ENCODE assay signal across 22 cellular contexts in the genomic region with DNA sequence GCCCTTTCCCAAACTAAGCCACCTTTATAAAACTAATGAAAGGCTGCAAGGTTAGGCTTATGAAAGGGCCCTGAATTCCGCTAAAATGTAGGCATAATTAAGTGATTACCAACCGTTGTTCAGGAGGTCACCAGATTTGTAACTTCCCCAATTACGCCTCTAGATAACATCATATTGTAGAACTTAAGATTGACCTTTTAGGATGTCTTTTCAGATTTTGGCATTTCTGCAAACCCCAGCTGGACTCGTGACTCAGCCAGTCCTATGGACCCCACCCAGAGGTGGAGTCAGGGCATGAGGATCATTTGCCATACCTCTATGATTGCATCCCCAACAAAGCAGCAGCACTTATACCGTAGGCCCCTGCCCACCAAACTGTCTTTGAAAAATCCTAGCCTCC. TPM values are rescaled to one million over a fixed set of nuclear protein-coding genes. Genes with fewer than 3 reads are reported as not detected.
DNase-seq lines count a peak whose midpoint lies in the region; ATAC-seq, FAIRE-seq and TF ChIP-seq lines count a peak whose summit lies in the region.
"Had no signal": no experiment of that assay in that cellular context is flagged by ENCODE, and none has a peak within 500 bp of the region (broad histone marks: within the 10 kb centered on the region; RNA-seq: fewer than 3 reads in every experiment).

No MANE protein-coding gene starts in this region.

- H2AFZ ChIP-seq in HepG2 (ENCODE audit: low read length), result no peak overlapping the region

- H3K9me3 Mint-ChIP-seq in activated naive CD4-positive, alpha-beta T cell treated with anti-CD3 and anti-CD28 coated beads for 36 hours, result no peaks in the 10 kb centered on the region
- H3K9me3 Mint-ChIP-seq: CD8-positive, alpha-beta memory T cell had no signal

- no peaks in the 10 kb centered on the region for H3K27me3 Mint-ChIP-seq in activated naive CD4-positive, alpha-beta T cell treated with anti-CD3 and anti-CD28 coated beads for 36 hours (ENCODE audit: low read depth)

- H3K4me2 ChIP-seq in HepG2 (ENCODE audit: low read depth, low read length), result no peak overlapping the region
- H3K4me2 ChIP-seq: BLaER1 had no signal

- H3K9me3 ChIP-seq in HepG2 (ENCODE audit: low read length), result no peaks in the 10 kb centered on the region
- H3K9me3 ChIP-seq: BLaER1 had no signal

- intact Hi-C loops in HepG2 (cut with micrococcal nuclease; ENCODE audit: unreplicated experiment), result no loop called here
- intact Hi-C loops in activated naive CD4-positive, alpha-beta T cell treated with anti-CD3 and anti-CD28 coated beads for 36 hours (cut with micrococcal nuclease), result no loop called here

- H3K4me3 Mint-ChIP-seq in activated naive CD4-positive, alpha-beta T cell treated with anti-CD3 and anti-CD28 coated beads for 36 hours, result no peak overlapping the region
- H3K4me3 Mint-ChIP-seq: CD8-positive, alpha-beta memory T cell had no signal

- peaks cover 12% of the 10 kb centered on the region for H3K79me2 ChIP-seq in HepG2 (ENCODE audit: insufficient read depth, low read length)

- TF ChIP-seq EP300 in HepG2 (IDR thresholded peaks at IDR 0.05; ENCODE audit: low read depth in 2 of 2, low read length in 2 of 2) (no peak), HepG2 (CRISPR knock-in tag; IDR thresholded peaks at IDR 0.05; ENCODE audit: borderline replicate concordance) (no peak)

- peaks cover 15% of the 10 kb centered on the region for H3K4me1 ChIP-seq in HepG2 (ENCODE audit: insufficient read depth, low read length)

- H3K27ac Mint-ChIP-seq in activated naive CD4-positive, alpha-beta T cell treated with anti-CD3 and anti-CD28 coated beads for 36 hours, result no peak overlapping the region
- H3K27ac Mint-ChIP-seq: CD8-positive, alpha-beta memory T cell had no signal

- in situ Hi-C loops in HepG2 (cut with HindIII; ENCODE audit: extremely low pct_ligation_motif_present, low pct_unique_long_range_greater_than_20kb), result no loop called here

- no TSS peak for BruUV-seq in HepG2 (replicated peaks; lab: Mats Ljungman, UMichigan)

- no peak for ATAC-seq in HepG2
- ATAC-seq: Panc1, Right ventricle myocardium inferior had no signal

- POLR2A ChIA-PET in RWPE1 (lab: Yijun Ruan, JAX; ENCODE audit: low non-redundant PET) (no interaction called here), HepG2 (lab: Yijun Ruan, JAX) (no interaction called here)

- WGBS in HepG2 (ENCODE audit: low lambda C conversion rate), result 40% methylated on average over 5 of the region's 5 CpGs

- CTCF ChIA-PET in RWPE1 (lab: Yijun Ruan, JAX), result interaction anchor here (1.5 kb wide), 1 partner anchor 13 kb away, joined by 3 read pairs; no protein-coding TSS in a partner anchor
- CTCF ChIA-PET in HepG2 (lab: Yijun Ruan, JAX; ENCODE audit: low intra/inter-chr PET ratio, low total read pairs), result no interaction called here
- CTCF ChIA-PET in activated naive CD4-positive, alpha-beta T cell treated with anti-CD3 and anti-CD28 coated beads for 36 hours (lab: Charles Lee), result interaction anchor here (1.3 kb wide), 1 partner anchor 119 kb away, joined by 3 read pairs; no protein-coding TSS in a partner anchor

- H3K27me3 ChIP-seq in HepG2 (ENCODE audit: control insufficient read depth in 1 of 2, insufficient read depth in 2 of 2, low read length in 2 of 2), result no peaks in the 10 kb centered on the region; a peak in 1 of 5 replicates
- H3K27me3 ChIP-seq: BLaER1 had no signal

- peak; percentile 31 for DNase-seq in AG20443 (ENCODE audit: low spot score)
- no peak for DNase-seq in HTR-8/SVneo (ENCODE audit: insufficient read length, low spot score)
- peak; percentile 25 for DNase-seq in RWPE1 (ENCODE audit: low spot score)
- DNase-seq in erythroblast (lab: John Stamatoyannopoulos, UW), result peak; percentile 57 to 64
- DNase-seq in pons (ENCODE audit: low spot score), result no peak
- DNase-seq in SIG-M5 (lab: John Stamatoyannopoulos, UW), result no peak
- no peak for DNase-seq in HepG2 (ENCODE audit: low spot score)
- DNase-seq in activated naive CD4-positive, alpha-beta T cell treated with anti-CD3 and anti-CD28 coated beads for 36 hours, result no peak
- DNase-seq: CD8-positive, alpha-beta memory T cell; DMS79; GOT3; NCI-H1417 treated with DMSO at 0.1 percent for 48 hours; NCI-H2029 treated with DMSO at 0.1 percent for 48 hours; NCI-H2171 treated with DMSO at 0.1 percent for 48 hours; NCI-H446 treated with DMSO at 0.1 percent for 48 hours had no signal

- no peaks in the 10 kb centered on the region for H3K36me3 Mint-ChIP-seq in activated naive CD4-positive, alpha-beta T cell treated with anti-CD3 and anti-CD28 coated beads for 36 hours (ENCODE audit: low read depth)

- H3K4me3 ChIP-seq in HepG2 (replicated peaks in 1 of 3; ENCODE audit: insufficient read depth in 1 of 3, low read depth in 2 of 3, low read length in 3 of 3), result no peak overlapping the region
- H3K4me3 ChIP-seq: BLaER1, SK-N-MC had no signal

- H3K27ac ChIP-seq in RWPE1 (peak overlapping the region; percentile 60), HepG2 (ENCODE audit: extremely low read length, insufficient read depth, low read length) (no peak overlapping the region)
- H3K27ac ChIP-seq: BLaER1, SK-N-MC had no signal

- no peaks in the 10 kb centered on the region for H3K36me3 ChIP-seq in HepG2 (replicated peaks in 1 of 2; ENCODE audit: control insufficient read depth in 1 of 2, insufficient read depth in 2 of 2, low read length in 2 of 2)
- H3K36me3 ChIP-seq: BLaER1 had no signal

- no peak for TF ChIP-seq RAD21 in HepG2 (CRISPR knock-in tag; IDR thresholded peaks at IDR 0.05)

- H3K9ac ChIP-seq in HepG2 (ENCODE audit: insufficient read depth, low read depth, low read length), result no peak overlapping the region
- H3K9ac ChIP-seq: BLaER1 had no signal

- no peaks in the 10 kb centered on the region for H4K20me1 ChIP-seq in HepG2 (ENCODE audit: insufficient read depth, low read length)

- H3K4me1 Mint-ChIP-seq in activated naive CD4-positive, alpha-beta T cell treated with anti-CD3 and anti-CD28 coated beads for 36 hours (ENCODE audit: low read depth), result peaks cover 13% of the 10 kb centered on the region

- TF ChIP-seq CTCF in RWPE1 (conservative IDR thresholded peaks at IDR 0.05; ENCODE audit: low read depth) (no peak), HepG2 (CRISPR knock-in tag; IDR thresholded peaks at IDR 0.05) (no peak)

- TF ChIP-seq POLR2A in erythroblast (IDR thresholded peaks at IDR 0.05; ENCODE audit: low read length) (no peak), HepG2 (IDR thresholded peaks at IDR 0.05; ENCODE audit: insufficient read depth in 1 of 2, low read depth in 2 of 2, low read length in 2 of 2) (no peak)

- FAIRE-seq in HTR-8/SVneo (lab: Jason Lieb, UNC) (peak; percentile 16), HepG2 (lab: Jason Lieb, UNC) (no peak)
- FAIRE-seq: D721Med, G401.6, GM12891 had no signal

RNA-seq across cellular contexts. Expression of a gene that starts 3.7 kb away (rescaled TPM):
- 22.1 and 44.5 TPM in 2 replicates for total RNA-seq in HepG2 (2016; rRNA removed; fragmentation: Illumina TruSeq; extraction: Trizol)
- total RNA-seq in HepG2 (2016; cell fraction: cytosol; rRNA removed; fragmentation: Illumina TruSeq; extraction: Trizol; ENCODE audit: low read depth), result 15.6 and 16.1 TPM in 2 replicates
- 19.8 and 46.9 TPM in 2 replicates for total RNA-seq in HepG2 (2016; cell fraction: insoluble cytoplasmic fraction; rRNA removed; fragmentation: Illumina TruSeq; extraction: Trizol)
- 25.0 and 25.2 TPM in 2 replicates for total RNA-seq in HepG2 (2016; cell fraction: membrane; rRNA removed; fragmentation: Illumina TruSeq; extraction: Trizol)
- 47.0 and 56.7 TPM in 2 replicates for total RNA-seq in HepG2 (2016; cell fraction: nucleus; rRNA removed; fragmentation: Illumina TruSeq; extraction: Trizol)
- 62.7 and 64.3 TPM in 2 replicates for polyA plus RNA-seq in HepG2 (2011; rRNA removed)
- 50.0 and 61.5 TPM in 2 replicates for polyA plus RNA-seq in HepG2 (2011; cell fraction: cytosol; rRNA removed)
- polyA plus RNA-seq in HepG2 (2011; cell fraction: nucleus; rRNA removed), result 28.8 and 35.4 TPM in 2 replicates
- polyA plus RNA-seq in HepG2 (2012), result 34.6 and 45.3 TPM in 2 replicates
- polyA plus RNA-seq in HepG2 (2016; cell fraction: cytosol; fragmentation: Illumina TruSeq; extraction: Trizol; ENCODE audit: low read depth), result 12.9 and 13.6 TPM in 2 replicates
- polyA plus RNA-seq in HepG2 (2016; cell fraction: insoluble cytoplasmic fraction; fragmentation: Illumina TruSeq; extraction: Trizol; ENCODE audit: low read depth), result 25.6 and 31.4 TPM in 2 replicates
- polyA plus RNA-seq in HepG2 (2016; cell fraction: membrane; fragmentation: Illumina TruSeq; extraction: Trizol; ENCODE audit: low read depth), result 26.7 TPM in 2 replicates
- 89.0 and 95.4 TPM in 2 replicates for polyA plus RNA-seq in HepG2 (2016; cell fraction: nucleus; fragmentation: Illumina TruSeq; extraction: Trizol; ENCODE audit: insufficient read depth, low read depth)
- polyA minus RNA-seq in HepG2 (2011; rRNA and poly(A)+ RNA removed; ENCODE audit: low replicate concordance), result 92.1 and 114 TPM in 2 replicates
- polyA minus RNA-seq in HepG2 (2011; cell fraction: cytosol; rRNA and poly(A)+ RNA removed), result 27.7 TPM in 2 replicates
- polyA minus RNA-seq in HepG2 (2011; cell fraction: nucleus; rRNA and poly(A)+ RNA removed), result 34.9 and 49.9 TPM in 2 replicates
- 10 to 100 TPM; 22.7 to 27.2 TPM for total RNA-seq in activated naive CD4-positive, alpha-beta T cell treated with anti-CD3 and anti-CD28 coated beads for 36 hours

RNA-seq across cellular contexts. Expression of a gene that starts 38.6 kb away (rescaled TPM):
- total RNA-seq in HepG2 (2016; rRNA removed; fragmentation: Illumina TruSeq; extraction: Trizol), result 8.2 and 18.2 TPM in 2 replicates
- total RNA-seq in HepG2 (2016; cell fraction: cytosol; rRNA removed; fragmentation: Illumina TruSeq; extraction: Trizol; ENCODE audit: low read depth), result 2.7 and 2.8 TPM in 2 replicates
- 8.4 and 18.7 TPM in 2 replicates for total RNA-seq in HepG2 (2016; cell fraction: insoluble cytoplasmic fraction; rRNA removed; fragmentation: Illumina TruSeq; extraction: Trizol)
- 3.2 and 3.7 TPM in 2 replicates for total RNA-seq in HepG2 (2016; cell fraction: membrane; rRNA removed; fragmentation: Illumina TruSeq; extraction: Trizol)
- total RNA-seq in HepG2 (2016; cell fraction: nucleus; rRNA removed; fragmentation: Illumina TruSeq; extraction: Trizol), result 17.9 and 19.4 TPM in 2 replicates
- polyA plus RNA-seq in HepG2 (2011; rRNA removed), result 14.5 and 23.3 TPM in 2 replicates
- 9.6 and 18.5 TPM in 2 replicates for polyA plus RNA-seq in HepG2 (2011; cell fraction: cytosol; rRNA removed)
- polyA plus RNA-seq in HepG2 (2011; cell fraction: nucleus; rRNA removed), result 14.4 and 22.0 TPM in 2 replicates
- polyA plus RNA-seq in HepG2 (2012), result 9.8 and 10.0 TPM in 2 replicates
- 0.91 and 1.0 TPM in 2 replicates for polyA plus RNA-seq in HepG2 (2016; cell fraction: cytosol; fragmentation: Illumina TruSeq; extraction: Trizol; ENCODE audit: low read depth)
- 6.4 and 6.7 TPM in 2 replicates for polyA plus RNA-seq in HepG2 (2016; cell fraction: insoluble cytoplasmic fraction; fragmentation: Illumina TruSeq; extraction: Trizol; ENCODE audit: low read depth)
- polyA plus RNA-seq in HepG2 (2016; cell fraction: membrane; fragmentation: Illumina TruSeq; extraction: Trizol; ENCODE audit: low read depth), result 1.8 and 2.2 TPM in 2 replicates
- 26.0 and 30.9 TPM in 2 replicates for polyA plus RNA-seq in HepG2 (2016; cell fraction: nucleus; fragmentation: Illumina TruSeq; extraction: Trizol; ENCODE audit: insufficient read depth, low read depth)
- polyA minus RNA-seq in HepG2 (2011; rRNA and poly(A)+ RNA removed; ENCODE audit: low replicate concordance), result 3.8 and 12.0 TPM in 2 replicates
- polyA minus RNA-seq in HepG2 (2011; cell fraction: cytosol; rRNA and poly(A)+ RNA removed), result 7.0 and 14.3 TPM in 2 replicates
- polyA minus RNA-seq in HepG2 (2011; cell fraction: nucleus; rRNA and poly(A)+ RNA removed), result 14.0 and 26.4 TPM in 2 replicates
- total RNA-seq in activated naive CD4-positive, alpha-beta T cell treated with anti-CD3 and anti-CD28 coated beads for 36 hours, result 1 to 10 TPM; 2.2 to 3.1 TPM
- polyA plus RNA-seq: CD8-positive, alpha-beta memory T cell had no signal

RNA-seq across cellular contexts. Expression of a gene that starts 51.2 kb away (rescaled TPM):
- total RNA-seq in HepG2 (2016; rRNA removed; fragmentation: Illumina TruSeq; extraction: Trizol), result 130 and 190 TPM in 2 replicates
- total RNA-seq in HepG2 (2016; cell fraction: cytosol; rRNA removed; fragmentation: Illumina TruSeq; extraction: Trizol; ENCODE audit: low read depth), result 38.0 and 40.3 TPM in 2 replicates
- total RNA-seq in HepG2 (2016; cell fraction: insoluble cytoplasmic fraction; rRNA removed; fragmentation: Illumina TruSeq; extraction: Trizol), result 130 and 206 TPM in 2 replicates
- total RNA-seq in HepG2 (2016; cell fraction: membrane; rRNA removed; fragmentation: Illumina TruSeq; extraction: Trizol), result 62.9 and 63.2 TPM in 2 replicates
- 52.9 and 57.8 TPM in 2 replicates for total RNA-seq in HepG2 (2016; cell fraction: nucleus; rRNA removed; fragmentation: Illumina TruSeq; extraction: Trizol)
- polyA plus RNA-seq in HepG2 (2011; rRNA removed), result 57.7 and 76.3 TPM in 2 replicates
- polyA plus RNA-seq in HepG2 (2011; cell fraction: cytosol; rRNA removed), result 64.6 and 65.8 TPM in 2 replicates
- 29.6 and 30.6 TPM in 2 replicates for polyA plus RNA-seq in HepG2 (2011; cell fraction: nucleus; rRNA removed)
- 77.8 and 90.4 TPM in 2 replicates for polyA plus RNA-seq in HepG2 (2012)
- polyA plus RNA-seq in HepG2 (2016; cell fraction: cytosol; fragmentation: Illumina TruSeq; extraction: Trizol; ENCODE audit: low read depth), result 33.8 and 36.4 TPM in 2 replicates
- 134 and 149 TPM in 2 replicates for polyA plus RNA-seq in HepG2 (2016; cell fraction: insoluble cytoplasmic fraction; fragmentation: Illumina TruSeq; extraction: Trizol; ENCODE audit: low read depth)
- 37.6 and 40.6 TPM in 2 replicates for polyA plus RNA-seq in HepG2 (2016; cell fraction: membrane; fragmentation: Illumina TruSeq; extraction: Trizol; ENCODE audit: low read depth)
- polyA plus RNA-seq in HepG2 (2016; cell fraction: nucleus; fragmentation: Illumina TruSeq; extraction: Trizol; ENCODE audit: insufficient read depth, low read depth), result 54.7 and 59.5 TPM in 2 replicates
- polyA minus RNA-seq in HepG2 (2011; rRNA and poly(A)+ RNA removed; ENCODE audit: low replicate concordance), result 28.0 and 64.6 TPM in 2 replicates
- polyA minus RNA-seq in HepG2 (2011; cell fraction: cytosol; rRNA and poly(A)+ RNA removed), result 16.4 and 18.5 TPM in 2 replicates
- 29.6 and 33.3 TPM in 2 replicates for polyA minus RNA-seq in HepG2 (2011; cell fraction: nucleus; rRNA and poly(A)+ RNA removed)
- total RNA-seq in activated naive CD4-positive, alpha-beta T cell treated with anti-CD3 and anti-CD28 coated beads for 36 hours, result 10 to 100 TPM; 89.1 to 91.9 TPM

RNA-seq across cellular contexts. Expression of a gene that starts 51.5 kb away (rescaled TPM):
- total RNA-seq in HepG2 (2016; rRNA removed; fragmentation: Illumina TruSeq; extraction: Trizol), result 291 and 394 TPM in 2 replicates
- 224 and 243 TPM in 2 replicates for total RNA-seq in HepG2 (2016; cell fraction: cytosol; rRNA removed; fragmentation: Illumina TruSeq; extraction: Trizol; ENCODE audit: low read depth)
- total RNA-seq in HepG2 (2016; cell fraction: insoluble cytoplasmic fraction; rRNA removed; fragmentation: Illumina TruSeq; extraction: Trizol), result 284 and 404 TPM in 2 replicates
- 358 and 365 TPM in 2 replicates for total RNA-seq in HepG2 (2016; cell fraction: membrane; rRNA removed; fragmentation: Illumina TruSeq; extraction: Trizol)
- total RNA-seq in HepG2 (2016; cell fraction: nucleus; rRNA removed; fragmentation: Illumina TruSeq; extraction: Trizol), result 232 and 256 TPM in 2 replicates
- polyA plus RNA-seq in HepG2 (2011; rRNA removed), result 425 and 468 TPM in 2 replicates
- polyA plus RNA-seq in HepG2 (2011; cell fraction: cytosol; rRNA removed), result 471 and 553 TPM in 2 replicates
- 362 and 507 TPM in 2 replicates for polyA plus RNA-seq in HepG2 (2011; cell fraction: nucleus; rRNA removed)
- 214 and 248 TPM in 2 replicates for polyA plus RNA-seq in HepG2 (2012)
- 212 and 232 TPM in 2 replicates for polyA plus RNA-seq in HepG2 (2016; cell fraction: cytosol; fragmentation: Illumina TruSeq; extraction: Trizol; ENCODE audit: low read depth)
- 290 and 308 TPM in 2 replicates for polyA plus RNA-seq in HepG2 (2016; cell fraction: insoluble cytoplasmic fraction; fragmentation: Illumina TruSeq; extraction: Trizol; ENCODE audit: low read depth)
- 313 and 326 TPM in 2 replicates for polyA plus RNA-seq in HepG2 (2016; cell fraction: membrane; fragmentation: Illumina TruSeq; extraction: Trizol; ENCODE audit: low read depth)
- 428 and 438 TPM in 2 replicates for polyA plus RNA-seq in HepG2 (2016; cell fraction: nucleus; fragmentation: Illumina TruSeq; extraction: Trizol; ENCODE audit: insufficient read depth, low read depth)
- polyA minus RNA-seq in HepG2 (2011; rRNA and poly(A)+ RNA removed; ENCODE audit: low replicate concordance), result 299 and 308 TPM in 2 replicates
- 80.4 and 95.3 TPM in 2 replicates for polyA minus RNA-seq in HepG2 (2011; cell fraction: cytosol; rRNA and poly(A)+ RNA removed)
- polyA minus RNA-seq in HepG2 (2011; cell fraction: nucleus; rRNA and poly(A)+ RNA removed), result 135 and 142 TPM in 2 replicates
- total RNA-seq in activated naive CD4-positive, alpha-beta T cell treated with anti-CD3 and anti-CD28 coated beads for 36 hours, result 100 to 1,000 TPM; 389 to 392 TPM

Comparison
In these comparisons a context has a peak if more than half of its experiments do, and no peak if none do; other contexts are left out.
1. DNase-seq: peak in AG20443 (single experiment), RWPE1 (single experiment) and erythroblast (2 of 2); none in HTR-8/SVneo (single experiment), pons (single experiment), SIG-M5 (single experiment), HepG2 (single experiment) and activated naive CD4-positive, alpha-beta T cell treated with anti-CD3 and anti-CD28 coated beads for 36 hours (single experiment).